ENCODE assay signal across 8 cellular contexts in the genomic region with DNA sequence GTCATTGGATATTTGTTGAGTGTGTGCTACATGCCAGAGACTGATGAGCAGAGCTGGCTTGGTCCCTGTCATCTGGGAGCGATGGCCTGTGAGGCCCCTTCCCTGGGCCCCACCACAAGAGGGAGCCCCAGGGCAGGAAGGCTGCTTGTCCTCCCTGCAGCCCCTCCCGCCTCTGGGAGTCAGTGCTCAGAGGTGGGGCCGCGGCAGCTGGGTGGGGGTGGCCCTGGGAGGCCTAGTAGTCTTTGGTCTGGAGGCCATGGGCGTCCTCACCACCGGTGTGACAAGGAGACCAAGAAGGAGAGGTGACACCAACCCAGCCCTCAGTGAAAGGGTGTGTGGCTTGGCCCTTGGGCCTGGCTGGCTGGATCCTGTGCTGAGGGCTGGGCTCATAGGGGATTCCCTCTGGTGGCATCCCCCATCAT.
DNase-seq lines count a peak whose midpoint lies in the region; ATAC-seq and TF ChIP-seq lines count a peak whose summit lies in the region.

No MANE protein-coding gene starts in this region.

- H3K27ac ChIP-seq in AG04450 (ENCODE audit: low read depth, low read length) (no peak overlapping the region), SJCRH30 (no peak overlapping the region), prostate gland (no peak overlapping the region)

- CTCF ChIA-PET in AG04450 (lab: Charles Lee): interaction anchor here (1.0 kb wide), 1 partner anchor 130 kb away, joined by 3 read pairs; no protein-coding TSS in a partner anchor

- POLR2A ChIA-PET in AG04450 (lab: Yijun Ruan, JAX): no interaction called here

- 94% methylated on average over 5 of the region's 6 CpGs for WGBS in prostate gland

- H3K4me1 Mint-ChIP-seq in glutamatergic neuron (ENCODE audit: low read depth, unreplicated experiment): peaks cover 6% of the 10 kb centered on the region

- TF ChIP-seq CTCF in AG04450 (IDR thresholded peaks at IDR 0.05; ENCODE audit: low read depth, low read length) (peak; percentile 52), GM12865 (IDR thresholded peaks at IDR 0.05; ENCODE audit: insufficient read depth, low read depth, low read length, missing control alignments) (peak; percentile 62), glutamatergic neuron (IDR thresholded peaks at IDR 0.05; ENCODE audit: partially characterized antibody, unreplicated experiment) (peak; percentile 40), prostate gland (IDR thresholded peaks at IDR 0.05) (peak in 1 of 4 experiments; percentile 23)

- no peak for TF ChIP-seq POLR2A in prostate gland (IDR thresholded peaks at IDR 0.05)

- peaks cover 8% of the 10 kb centered on the region for H3K27me3 Mint-ChIP-seq in glutamatergic neuron (ENCODE audit: unreplicated experiment)

- intact Hi-C loops in prostate gland (cut with DNase I): no loop called here

- H3K4me1 ChIP-seq in SJCRH30: no peaks in the 10 kb centered on the region
- no peaks in the 10 kb centered on the region for H3K4me1 ChIP-seq in prostate gland (replicated peaks)

- H3K27me3 ChIP-seq in AG04450 (ENCODE audit: control insufficient read depth, insufficient read depth, low read length) (no peaks in the 10 kb centered on the region), SJCRH30 (no peaks in the 10 kb centered on the region), prostate gland (replicated peaks; ENCODE audit: insufficient read depth) (no peaks in the 10 kb centered on the region)

- ATAC-seq in GM19467 (IDR thresholded peaks at IDR 0.05; ENCODE audit: unreplicated experiment): no peak

- peaks cover 5% of the 10 kb centered on the region for H3K9me3 Mint-ChIP-seq in glutamatergic neuron (ENCODE audit: unreplicated experiment)

- H3K9me3 ChIP-seq in AG04450 (ENCODE audit: control insufficient read depth, insufficient read depth, low read length): no peaks in the 10 kb centered on the region; the same call in 1 of the 2 replicates
- no peaks in the 10 kb centered on the region for H3K9me3 ChIP-seq in SJCRH30 (replicated peaks)
- no peaks in the 10 kb centered on the region for H3K9me3 ChIP-seq in prostate gland

- no peak overlapping the region for H3K4me3 ChIP-seq in AG04450 (ENCODE audit: low read depth, low read length)
- no peak overlapping the region for H3K4me3 ChIP-seq in GM12865 (ENCODE audit: low read depth, low read length)
- no peak overlapping the region for H3K4me3 ChIP-seq in SJCRH30
- no peak overlapping the region for H3K4me3 ChIP-seq in prostate gland

- DNase-seq in AG04450 (ENCODE audit: low read depth, low spot score) (no peak), GM12865 (ENCODE audit: low read depth) (peak; percentile 46), SJCRH30 (peak; percentile 83 to 85), glutamatergic neuron (no peak), putamen (ENCODE audit: low spot score) (no peak), NCI-H187 treated with DMSO at 0.1 percent for 48 hours (lab: John Stamatoyannopoulos, UW) (no peak), prostate gland (ENCODE audit: low spot score) (no peak)

- no peaks in the 10 kb centered on the region for H3K36me3 ChIP-seq in SJCRH30
- no peaks in the 10 kb centered on the region for H3K36me3 ChIP-seq in prostate gland

- H3K36me3 Mint-ChIP-seq in glutamatergic neuron (ENCODE audit: unreplicated experiment): no peaks in the 10 kb centered on the region

- H3K4me3 Mint-ChIP-seq in glutamatergic neuron (ENCODE audit: unreplicated experiment): no peak overlapping the region

- no peak overlapping the region for H3K27ac Mint-ChIP-seq in glutamatergic neuron (ENCODE audit: unreplicated experiment)

Comparison
In these comparisons a context has a peak if more than half of its experiments do, and no peak if none do; other contexts are left out.
1. DNase-seq: peak in GM12865 (single experiment) and SJCRH30 (2 of 2); none in AG04450 (single experiment), glutamatergic neuron (single experiment), putamen (single experiment), NCI-H187 treated with DMSO at 0.1 percent for 48 hours (single experiment) and prostate gland (single experiment).